Comparison of ENCODE assay signal across 21 cellular contexts in genomic region chr2:165162466-165162865, GRCh38. TPM values are rescaled to one million over a fixed set of nuclear protein-coding genes. Genes with fewer than 3 reads are reported as not detected.
DNase-seq lines count a peak whose midpoint lies in the region; TF ChIP-seq lines count a peak whose summit lies in the region.
"Had no signal": no experiment of that assay in that cellular context is flagged by ENCODE, and none has a peak within 500 bp of the region (broad histone marks: within the 10 kb centered on the region; RNA-seq: fewer than 3 reads in every experiment).

No MANE protein-coding gene starts in this region.

- no peak for TF ChIP-seq CTCF in breast epithelium (IDR thresholded peaks at IDR 0.05)

- no peak overlapping the region for H2BK5ac ChIP-seq in neuronal stem cell (ENCODE audit: low read length)

- H2BK120ac ChIP-seq in neuronal stem cell (ENCODE audit: low read depth, low read length) = no peak overlapping the region

- H2BK12ac ChIP-seq in neuronal stem cell (ENCODE audit: low read length) = no peak overlapping the region

- no peak overlapping the region for H3K9ac ChIP-seq in neuronal stem cell (ENCODE audit: low read depth, low read length, poor library complexity)

- H3K4me2 ChIP-seq in neuronal stem cell (ENCODE audit: insufficient read depth, low read length, poor library complexity, severe bottlenecking) = no peak overlapping the region
- H3K4me2 ChIP-seq: GM23338 had no signal

- WGBS in neuronal stem cell (ENCODE audit: extremely low coverage in 2 of 2, insufficient read length in 2 of 2, insufficient replicate concordance in 1 of 2), 2 donors = no CpG with 5 or more reads among the region's 3 CpGs

- no peak for TF ChIP-seq POLR2A in breast epithelium (IDR thresholded peaks at IDR 0.05)

- H3K27ac ChIP-seq in SJCRH30 = no peak overlapping the region
- H3K27ac ChIP-seq in neuronal stem cell (replicated peaks; ENCODE audit: low read length) = no peak overlapping the region
- no peak overlapping the region for H3K27ac ChIP-seq in breast epithelium
- H3K27ac ChIP-seq: 22Rv1 had no signal

- no peak overlapping the region for H2AK5ac ChIP-seq in neuronal stem cell (ENCODE audit: low read depth, low read length)

- no peak overlapping the region for H4K8ac ChIP-seq in neuronal stem cell (ENCODE audit: low read depth, low read length)

- intact Hi-C loops in breast epithelium (cut with DNase I; ENCODE audit: low total_unique reads) = loop anchor here (10.0 kb wide), 1 partner anchor 1328 kb away; no protein-coding TSS in a partner anchor

- no peak overlapping the region for H3K18ac ChIP-seq in neuronal stem cell (ENCODE audit: low read length)

- no peaks in the 10 kb centered on the region for H3K79me1 ChIP-seq in neuronal stem cell (ENCODE audit: low read depth, low read length)

- H3K9me3 ChIP-seq in SJCRH30 (replicated peaks) (no peaks in the 10 kb centered on the region), neuronal stem cell (replicated peaks in 1 of 2; ENCODE audit: control insufficient read depth in 2 of 2, insufficient read depth in 1 of 2, low read depth in 1 of 2, low read length in 2 of 2) (no peaks in the 10 kb centered on the region), breast epithelium (no peaks in the 10 kb centered on the region)

- H3K23ac ChIP-seq in neuronal stem cell (ENCODE audit: low read depth, low read length, poor library complexity) = no peak overlapping the region

- H2AFZ ChIP-seq in neuronal stem cell (ENCODE audit: low read length) = peak overlapping the region; percentile 4
- H2AFZ ChIP-seq: GM23338 had no signal

- H3K36me3 ChIP-seq in SJCRH30 = no peaks in the 10 kb centered on the region
- peaks cover 0 to 2% of the 10 kb centered on the region in 2 donors for H3K36me3 ChIP-seq in neuronal stem cell (replicated peaks in 1 of 2; ENCODE audit: control insufficient read depth in 2 of 2, insufficient read depth in 2 of 2, low read length in 2 of 2)
- no peaks in the 10 kb centered on the region for H3K36me3 ChIP-seq in breast epithelium

- no peak overlapping the region for H4K91ac ChIP-seq in neuronal stem cell (ENCODE audit: low read depth, low read length, poor library complexity)

- no peak overlapping the region for H3K4ac ChIP-seq in neuronal stem cell (ENCODE audit: low read length)

- no peak overlapping the region for H2BK15ac ChIP-seq in neuronal stem cell (ENCODE audit: low read length)

- H3K4me1 ChIP-seq in SJCRH30 (peaks cover 13% of the 10 kb centered on the region), neuronal stem cell (ENCODE audit: control insufficient read depth in 2 of 2, insufficient read depth in 1 of 2, low read depth in 1 of 2, low read length in 2 of 2) (no peaks in the 10 kb centered on the region), breast epithelium (no peaks in the 10 kb centered on the region)

- H3K4me3 ChIP-seq in SJCRH30 (no peak overlapping the region), neuronal stem cell (ENCODE audit: low read length in 2 of 2) (no peak overlapping the region), breast epithelium (no peak overlapping the region)
- H3K4me3 ChIP-seq: GM23338, K562 had no signal

- no peak overlapping the region for H3K14ac ChIP-seq in neuronal stem cell (ENCODE audit: low read length)

- DNase-seq in NCI-H1092 treated with DMSO at 0.1 percent for 48 hours (lab: John Stamatoyannopoulos, UW) = peak; percentile 9
- no peak for DNase-seq in NCI-H1092 (lab: John Stamatoyannopoulos, UW)
- peak; percentile 87 to 97 for DNase-seq in NCI-H2081 (lab: John Stamatoyannopoulos, UW)
- DNase-seq in SJCRH30 = peak; percentile 45 to 83
- no peak for DNase-seq in neuronal stem cell (ENCODE audit: low spot score)
- no peak for DNase-seq in breast epithelium (ENCODE audit: low spot score in 2 of 2)
- no peak for DNase-seq in SKM-1 (lab: John Stamatoyannopoulos, UW; ENCODE audit: unreplicated experiment)
- no peak for DNase-seq in NCI-H510A treated with DMSO at 0.1 percent for 48 hours (lab: John Stamatoyannopoulos, UW)
- DNase-seq: COR-L47, DMS 273 treated with DMSO at 0.1 percent for 48 hours, GF-D8, NCI-H1105 treated with DMSO at 0.1 percent for 48 hours, NCI-H2029, NCI-H446, NCI-H69, OCI-M1, SHP77 had no signal

- H3K27me3 ChIP-seq in SJCRH30 (no peaks in the 10 kb centered on the region), neuronal stem cell (ENCODE audit: control insufficient read depth in 3 of 3, insufficient read depth in 3 of 3, low read depth in 1 of 3, low read length in 3 of 3) (no peaks in the 10 kb centered on the region), breast epithelium (no peaks in the 10 kb centered on the region)

RNA-seq across cellular contexts. Expression of gene SCN3A, which starts 41.4 kb away (rescaled TPM):
- 6.1 and 7.7 TPM in 2 replicates for total RNA-seq in SJCRH30 (2014; rRNA removed; shearing (Covaris generic))
- polyA plus RNA-seq in neuronal stem cell (2013, experiment 1 of 2) = 0.20 TPM
- polyA plus RNA-seq in neuronal stem cell (2013, experiment 2 of 2) = 0.18 TPM
- 1 to 10 TPM in 2 of 3 donors, under 1 TPM in 1; 0.64 to 5.3 (median 1.6) TPM for total RNA-seq in breast epithelium
- total RNA-seq: K562; T-helper 1 cell treated with Interleukin-12 subunit alpha and Interleukin-12 subunit beta and Interleukin-4 antibody, amounts not matched to agents 30 ng/mL and 1 ng/mL, for 36 hours had no signal
- polyA plus RNA-seq: GM23338, K562 had no signal

Comparison
In these comparisons a context has a peak if more than half of its experiments do, and no peak if none do; other contexts are left out.
1. DNase-seq: peak in NCI-H1092 treated with DMSO at 0.1 percent for 48 hours (single experiment), NCI-H2081 (2 of 2) and SJCRH30 (2 of 2); none in NCI-H1092 (single experiment), neuronal stem cell (single experiment), breast epithelium (0 of 2), SKM-1 (single experiment) and NCI-H510A treated with DMSO at 0.1 percent for 48 hours (single experiment).